15 cellular contexts compared by ENCODE assay signal in the genomic region with DNA sequence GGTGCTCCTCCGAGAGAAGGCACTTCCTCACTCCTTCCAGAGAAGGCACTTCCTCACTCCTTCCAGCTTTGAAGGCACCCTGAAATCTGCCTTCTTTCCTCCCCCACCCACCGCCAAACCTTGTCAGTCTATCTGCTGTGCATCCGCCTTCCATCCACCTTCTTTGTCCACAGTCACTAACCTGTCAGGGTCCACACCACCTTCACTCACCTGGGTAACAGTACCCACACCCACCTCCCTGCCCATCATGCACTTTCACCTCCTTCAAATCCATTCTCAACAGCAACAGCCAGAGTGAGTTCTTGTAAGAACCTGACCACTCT. TPM values are rescaled to one million over a fixed set of nuclear protein-coding genes. Genes with fewer than 3 reads are reported as not detected.
DNase-seq lines count a peak whose midpoint lies in the region; ATAC-seq, FAIRE-seq and TF ChIP-seq lines count a peak whose summit lies in the region.
"Had no signal": no experiment of that assay in that cellular context is flagged by ENCODE, and none has a peak within 500 bp of the region (broad histone marks: within the 10 kb centered on the region; RNA-seq: fewer than 3 reads in every experiment).

No MANE protein-coding gene starts in this region.

- H3K4ac ChIP-seq in H1 (replicated peaks; ENCODE audit: insufficient read length, low read depth, low read length), result no peak overlapping the region

- in situ Hi-C loops in gastrocnemius medialis (cut with MboI; ENCODE audit: low sequenced_read_pairs in 4 of 4), result no loop called here

- H3K56ac ChIP-seq in H1 (replicated peaks; ENCODE audit: insufficient read length, low read depth, low read length), result no peak overlapping the region

- intact Hi-C loops in gastrocnemius medialis (cut with DNase I; ENCODE audit: low total_unique reads), result no loop called here

- peaks cover 0 to 13% (median 4%) of the 10 kb centered on the region in 4 experiments; a peak in 4 of 7 replicates for H3K27me3 ChIP-seq in H1 (replicated peaks in 1 of 4; ENCODE audit: control insufficient read depth in 3 of 4, extremely low read depth in 1 of 4, insufficient read depth in 3 of 4, low read length in 3 of 4)
- no peaks in the 10 kb centered on the region for H3K27me3 ChIP-seq in gastrocnemius medialis

- no peak overlapping the region for H3K18ac ChIP-seq in H1 (ENCODE audit: extremely low read depth, low read length)

- TF ChIP-seq CTCF in H1 (IDR thresholded peaks at IDR 0.05; ENCODE audit: control extremely low read depth in 1 of 3, insufficient read depth in 1 of 3, low read depth in 1 of 3, low read length in 3 of 3), result no peak
- TF ChIP-seq CTCF in gastrocnemius medialis (IDR thresholded peaks at IDR 0.05 in 4 of 5, conservative IDR thresholded peaks at IDR 0.05 in 1 of 5), result no peak

- H2BK120ac ChIP-seq in H1 (replicated peaks; ENCODE audit: low read depth, low read length), result no peak overlapping the region

- no peak overlapping the region for H3K23ac ChIP-seq in H1 (ENCODE audit: insufficient read length)

- FAIRE-seq in H1 (lab: Jason Lieb, UNC), result no peak
- FAIRE-seq: islet of Langerhans had no signal

- H3K79me2 ChIP-seq in H1 (ENCODE audit: control insufficient read depth in 1 of 2, insufficient read depth in 2 of 2, low read length in 2 of 2), result peaks cover 0 to 18% of the 10 kb centered on the region in 2 experiments; a peak in 1 of 4 replicates

- 0 out of 2 replicates have a peak overlapping the region, but pooled peaks have one; percentile 61 for H2BK15ac ChIP-seq in H1 (ENCODE audit: low read length)

- peaks cover 62% of the 10 kb centered on the region for H3K4me1 Mint-ChIP-seq in activated T-cell treated with anti-CD3 and anti-CD28 coated beads, Interleukin-2, amount 50 U/mL, for 24 hours (ENCODE audit: low read depth)
- peaks cover 54% of the 10 kb centered on the region for H3K4me1 Mint-ChIP-seq in T-helper 17 cell
- peaks cover 66% of the 10 kb centered on the region for H3K4me1 Mint-ChIP-seq in stimulated activated memory B cell treated with anti-CD40 and anti-IgM and Interleukin-4, amounts not matched to agents 10 μg/mL and 1 μg/mL and 100 μg/mL, for 72 hours

- no peaks in the 10 kb centered on the region; a peak in 1 of 8 replicates for H3K36me3 ChIP-seq in H1 (ENCODE audit: control insufficient read depth in 2 of 4, insufficient read depth in 4 of 4, low read length in 3 of 4)
- H3K36me3 ChIP-seq in gastrocnemius medialis, result no peaks in the 10 kb centered on the region

- CTCF ChIA-PET in H1 (lab: Charles Lee; ENCODE audit: partially characterized antibody), result interaction anchor here (1.1 kb wide), 3 partner anchors 10 to 159 kb away, joined by 3 to 5 read pairs (median 3); a partner anchor contains a TSS

- ATAC-seq in T-helper 17 cell, result no peak
- ATAC-seq in stimulated activated memory B cell treated with anti-CD40 and anti-IgM and Interleukin-4, amounts not matched to agents 10 μg/mL and 1 μg/mL and 100 μg/mL, for 72 hours, result no peak
- no peak for ATAC-seq in HG03571 (IDR thresholded peaks at IDR 0.05; ENCODE audit: unreplicated experiment)
- no peak for ATAC-seq in GM18520 (IDR thresholded peaks at IDR 0.05; ENCODE audit: unreplicated experiment)
- no peak for ATAC-seq in gastrocnemius medialis
- ATAC-seq: PC-3 had no signal

- H3K27ac ChIP-seq in H1 (ENCODE audit: low read depth, low read length) (no peak overlapping the region), gastrocnemius medialis (no peak overlapping the region)
- H3K27ac ChIP-seq: dorsolateral prefrontal cortex had no signal

- H2BK20ac ChIP-seq in H1 (ENCODE audit: low read length), result no peak overlapping the region

- H3K9me3 ChIP-seq in T-helper 17 cell (ENCODE audit: control insufficient read depth, low read length, poor library complexity, severe bottlenecking), result no peaks in the 10 kb centered on the region
- H3K9me3 ChIP-seq in H1 (ENCODE audit: insufficient read depth in 2 of 2, low read depth in 1 of 2, low read length in 1 of 2), result no peaks in the 10 kb centered on the region
- no peaks in the 10 kb centered on the region for H3K9me3 ChIP-seq in gastrocnemius medialis

- H3K23me2 ChIP-seq in H1 (ENCODE audit: low read depth, low read length), result peaks cover 8% of the 10 kb centered on the region; the same call in 1 of the 2 replicates

- H2AK5ac ChIP-seq in H1 (ENCODE audit: low read depth, low read length), result no peak overlapping the region

- H4K91ac ChIP-seq in H1 (replicated peaks; ENCODE audit: insufficient read length, low read length), result no peak overlapping the region

- POLR2A ChIA-PET in H1 (lab: Charles Lee; ENCODE audit: partially characterized antibody), result interaction anchor here (1.0 to 9.1 kb wide), 4 partner anchors 11 to 55 kb away, joined by 4 to 67 read pairs (median 5); a partner anchor contains a TSS

- H3K36me3 Mint-ChIP-seq in activated T-cell treated with anti-CD3 and anti-CD28 coated beads, Interleukin-2, amount 50 U/mL, for 24 hours (ENCODE audit: low read depth), result peaks cover 10% of the 10 kb centered on the region
- H3K36me3 Mint-ChIP-seq in T-helper 17 cell (ENCODE audit: low read depth), result no peaks in the 10 kb centered on the region
- H3K36me3 Mint-ChIP-seq in stimulated activated memory B cell treated with anti-CD40 and anti-IgM and Interleukin-4, amounts not matched to agents 10 μg/mL and 1 μg/mL and 100 μg/mL, for 72 hours, result peaks cover 10% of the 10 kb centered on the region

- TF ChIP-seq POLR2A in H1 (IDR thresholded peaks at IDR 0.05; ENCODE audit: control extremely low read depth in 1 of 2, low read depth in 2 of 2, low read length in 2 of 2) (no peak), gastrocnemius medialis (IDR thresholded peaks at IDR 0.05) (no peak)

- no peak overlapping the region; a peak in 1 of 4 replicates for H3K4me2 ChIP-seq in H1 (ENCODE audit: insufficient read depth in 1 of 2, low read depth in 2 of 2, low read length in 2 of 2)
- H3K4me2 ChIP-seq: smooth muscle cell had no signal

- H4K5ac ChIP-seq in H1 (ENCODE audit: insufficient read length, low read depth, low read length), result no peak overlapping the region

- 88% methylated on average over 3 of the region's 3 CpGs; no CpG with 5 or more reads in 1 of the 2 experiments for WGBS in H1 (ENCODE audit: extremely low coverage in 1 of 2, insufficient coverage in 1 of 2, insufficient read length in 1 of 2, insufficient replicate concordance in 2 of 2, low coverage in 1 of 2, low lambda C conversion rate in 2 of 2, missing lambda C conversion rate in 1 of 2), 2 experiments

- no peak overlapping the region for H2BK12ac ChIP-seq in H1 (ENCODE audit: low read depth, low read length)

- no peak overlapping the region for H3K4me3 ChIP-seq in H1 (ENCODE audit: extremely low read depth in 1 of 4, insufficient read depth in 2 of 4, low read depth in 3 of 4, low read length in 4 of 4)
- H3K4me3 ChIP-seq in gastrocnemius medialis, result no peak overlapping the region
- H3K4me3 ChIP-seq: dorsolateral prefrontal cortex, smooth muscle cell had no signal

- peaks cover 6 to 25% of the 10 kb centered on the region in 2 experiments for H4K20me1 ChIP-seq in H1 (replicated peaks in 1 of 2; ENCODE audit: control insufficient read depth in 1 of 2, insufficient read depth in 2 of 2, low read length in 2 of 2)

- TF ChIP-seq EP300 in H1 (IDR thresholded peaks at IDR 0.05; ENCODE audit: borderline replicate concordance in 1 of 2, low read depth in 2 of 2, low read length in 2 of 2), result no peak

- no peak overlapping the region for H3K9ac ChIP-seq in H1 (replicated peaks in 1 of 4; ENCODE audit: extremely low read depth in 1 of 4, low read depth in 3 of 4, low read length in 3 of 4)

- H3K14ac ChIP-seq in H1 (ENCODE audit: insufficient read length), result no peak overlapping the region

- H3K27me3 Mint-ChIP-seq in activated T-cell treated with anti-CD3 and anti-CD28 coated beads, Interleukin-2, amount 50 U/mL, for 24 hours, result no peaks in the 10 kb centered on the region
- H3K27me3 Mint-ChIP-seq in T-helper 17 cell, result no peaks in the 10 kb centered on the region
- no peaks in the 10 kb centered on the region for H3K27me3 Mint-ChIP-seq in stimulated activated memory B cell treated with anti-CD40 and anti-IgM and Interleukin-4, amounts not matched to agents 10 μg/mL and 1 μg/mL and 100 μg/mL, for 72 hours

- no peak for TF ChIP-seq RAD21 in H1 (IDR thresholded peaks at IDR 0.05 in 1 of 2, conservative IDR thresholded peaks at IDR 0.05 in 1 of 2; ENCODE audit: low read depth in 2 of 2, low read length in 2 of 2)

- H3K79me1 ChIP-seq in H1 (ENCODE audit: low read depth, low read length), result peaks cover 10% of the 10 kb centered on the region

- H3K27ac Mint-ChIP-seq in activated T-cell treated with anti-CD3 and anti-CD28 coated beads, Interleukin-2, amount 50 U/mL, for 24 hours, result peak overlapping the region; percentile 95
- peak overlapping the region; percentile 99 for H3K27ac Mint-ChIP-seq in T-helper 17 cell
- H3K27ac Mint-ChIP-seq in stimulated activated memory B cell treated with anti-CD40 and anti-IgM and Interleukin-4, amounts not matched to agents 10 μg/mL and 1 μg/mL and 100 μg/mL, for 72 hours, result peak overlapping the region; percentile 81

- H3K9me3 Mint-ChIP-seq in activated T-cell treated with anti-CD3 and anti-CD28 coated beads, Interleukin-2, amount 50 U/mL, for 24 hours, result no peaks in the 10 kb centered on the region
- no peaks in the 10 kb centered on the region for H3K9me3 Mint-ChIP-seq in stimulated activated memory B cell treated with anti-CD40 and anti-IgM and Interleukin-4, amounts not matched to agents 10 μg/mL and 1 μg/mL and 100 μg/mL, for 72 hours

- H3K4me1 ChIP-seq in H1 (replicated peaks in 1 of 4; ENCODE audit: control insufficient read depth in 3 of 4, insufficient read depth in 4 of 4, low read length in 3 of 4) (peaks cover 4 to 46% (median 29%) of the 10 kb centered on the region in 4 experiments), gastrocnemius medialis (no peaks in the 10 kb centered on the region)

- H3K4me3 Mint-ChIP-seq in activated T-cell treated with anti-CD3 and anti-CD28 coated beads, Interleukin-2, amount 50 U/mL, for 24 hours, result no peak overlapping the region
- H3K4me3 Mint-ChIP-seq in T-helper 17 cell, result peak overlapping the region; percentile 90
- H3K4me3 Mint-ChIP-seq in stimulated activated memory B cell treated with anti-CD40 and anti-IgM and Interleukin-4, amounts not matched to agents 10 μg/mL and 1 μg/mL and 100 μg/mL, for 72 hours, result peak overlapping the region; percentile 64

- no peak overlapping the region for H2AFZ ChIP-seq in H1 (ENCODE audit: low read length)

- peak; percentile 32 for DNase-seq in activated T-cell treated with anti-CD3 and anti-CD28 coated beads, Interleukin-2, amount 50 U/mL, for 24 hours
- DNase-seq in activated T-cell treated with anti-CD3 and anti-CD28 coated beads, Interleukin-2, amount 50 U/mL, for 48 hours, result no peak
- no peak for DNase-seq in T-helper 17 cell
- no peak for DNase-seq in H1 (ENCODE audit: low read depth in 1 of 2, low spot score in 2 of 2)
- DNase-seq in gastrocnemius medialis, result no peak
- DNase-seq: foreskin fibroblast, NCI-H2171 treated with DMSO at 0.1 percent for 48 hours, PC-3 had no signal

- no peak overlapping the region for H4K8ac ChIP-seq in H1 (ENCODE audit: extremely low read depth, insufficient read depth, low read length)

- H2BK5ac ChIP-seq in H1 (ENCODE audit: low read depth, low read length), result no peak overlapping the region

RNA-seq across cellular contexts. Expression of a gene that starts 5.2 kb away (rescaled TPM):
- total RNA-seq in T-helper 17 cell (1 to 10 TPM; 3.1 to 4.9 TPM), gastrocnemius medialis (1 to 10 TPM; 1.2 to 9.3 (median 3.4) TPM)
- total RNA-seq in H1 (2021; fragmentation: NEBNext Ultra II Directional; extraction: Animal tissue kit (Norgen Biotek cat#: 25700)), result 3.5 and 4.0 TPM in 2 replicates
- 7.5 and 10.5 TPM in 2 replicates for polyA plus RNA-seq in H1 (2011; rRNA removed)
- 7.6 TPM for polyA plus RNA-seq in H1 (2011; cell fraction: cytosol; rRNA removed)
- 9.3 TPM for polyA plus RNA-seq in H1 (2011; cell fraction: nucleus; rRNA removed)
- polyA plus RNA-seq in H1 (2012, experiment 1 of 2), result 2.3 to 5.0 TPM (median 4.0 TPM) in 4 replicates
- 4.5 TPM for polyA plus RNA-seq in H1 (2012, experiment 2 of 2)
- polyA plus RNA-seq in H1 (2013, experiment 1 of 2), result 1.3 TPM
- polyA plus RNA-seq in H1 (2013, experiment 2 of 2), result 1.3 TPM
- polyA minus RNA-seq in H1 (2011; rRNA and poly(A)+ RNA removed), result 1.7 and 1.9 TPM in 2 replicates
- 2.7 TPM for polyA minus RNA-seq in H1 (2011; cell fraction: cytosol; rRNA and poly(A)+ RNA removed)
- 2.6 TPM for polyA minus RNA-seq in H1 (2011; cell fraction: nucleus; rRNA and poly(A)+ RNA removed)

RNA-seq across cellular contexts. Expression of a gene that starts 11.2 kb away (rescaled TPM):
- 1 to 10 TPM; 1.6 to 2.8 TPM for total RNA-seq in T-helper 17 cell
- total RNA-seq in H1 (2021; fragmentation: NEBNext Ultra II Directional; extraction: Animal tissue kit (Norgen Biotek cat#: 25700)), result 8.6 and 10.5 TPM in 2 replicates
- polyA plus RNA-seq in H1 (2011; rRNA removed), result 14.8 and 16.5 TPM in 2 replicates
- 6.7 TPM for polyA plus RNA-seq in H1 (2011; cell fraction: cytosol; rRNA removed)
- 17.8 TPM for polyA plus RNA-seq in H1 (2011; cell fraction: nucleus; rRNA removed)
- 7.0 to 10.8 TPM (median 8.9 TPM) in 4 replicates for polyA plus RNA-seq in H1 (2012, experiment 1 of 2)
- 10.2 TPM for polyA plus RNA-seq in H1 (2012, experiment 2 of 2)
- 5.0 TPM for polyA plus RNA-seq in H1 (2013, experiment 1 of 2)
- 5.4 TPM for polyA plus RNA-seq in H1 (2013, experiment 2 of 2)
- polyA minus RNA-seq in H1 (2011; rRNA and poly(A)+ RNA removed), result 9.6 and 11.4 TPM in 2 replicates
- polyA minus RNA-seq in H1 (2011; cell fraction: cytosol; rRNA and poly(A)+ RNA removed), result 5.7 TPM
- 5.4 TPM for polyA minus RNA-seq in H1 (2011; cell fraction: nucleus; rRNA and poly(A)+ RNA removed)
- not detected for total RNA-seq in gastrocnemius medialis
- total RNA-seq: myocyte, PC-3, smooth muscle cell had no signal
- polyA plus RNA-seq: smooth muscle cell had no signal

RNA-seq across cellular contexts. Expression of a gene that starts 44.9 kb away (rescaled TPM):
- total RNA-seq in T-helper 17 cell (1 to 10 TPM; 1.8 to 2.6 TPM), gastrocnemius medialis (1 to 10 TPM; 2.2 to 3.6 (median 2.9) TPM)
- 28.9 and 29.9 TPM in 2 replicates for total RNA-seq in H1 (2021; fragmentation: NEBNext Ultra II Directional; extraction: Animal tissue kit (Norgen Biotek cat#: 25700))
- polyA plus RNA-seq in H1 (2011; rRNA removed), result 24.0 and 29.5 TPM in 2 replicates
- polyA plus RNA-seq in H1 (2011; cell fraction: cytosol; rRNA removed), result 30.4 TPM
- polyA plus RNA-seq in H1 (2011; cell fraction: nucleus; rRNA removed), result 46.7 TPM
- 20.5 to 27.4 TPM (median 25.8 TPM) in 4 replicates for polyA plus RNA-seq in H1 (2012, experiment 1 of 2)
- 20.5 TPM for polyA plus RNA-seq in H1 (2012, experiment 2 of 2)
- 13.6 TPM for polyA plus RNA-seq in H1 (2013, experiment 1 of 2)
- 13.6 TPM for polyA plus RNA-seq in H1 (2013, experiment 2 of 2)
- polyA minus RNA-seq in H1 (2011; rRNA and poly(A)+ RNA removed), result 24.3 and 27.0 TPM in 2 replicates
- polyA minus RNA-seq in H1 (2011; cell fraction: cytosol; rRNA and poly(A)+ RNA removed), result 14.3 TPM
- polyA minus RNA-seq in H1 (2011; cell fraction: nucleus; rRNA and poly(A)+ RNA removed), result 11.3 TPM
